Comparison of ENCODE assay signal across 15 cellular contexts in genomic region chr14:23538049-23538718, GRCh38. TPM values are rescaled to one million over a fixed set of nuclear protein-coding genes. Genes with fewer than 3 reads are reported as not detected.
DNase-seq lines count a peak whose midpoint lies in the region; ATAC-seq and TF ChIP-seq lines count a peak whose summit lies in the region.
"Had no signal": no experiment of that assay in that cellular context is flagged by ENCODE, and none has a peak within 500 bp of the region (broad histone marks: within the 10 kb centered on the region; RNA-seq: fewer than 3 reads in every experiment).

No MANE protein-coding gene starts in this region.

- no peak overlapping the region for H2AFZ ChIP-seq in H9 (ENCODE audit: low read length)

- no peak overlapping the region for H3K23ac ChIP-seq in H9 (ENCODE audit: insufficient read length, low read depth, low read length)
- H3K23ac ChIP-seq in mesendoderm (ENCODE audit: low read length): peak overlapping the region; percentile 90

- ATAC-seq in GM18502 (IDR thresholded peaks at IDR 0.05; ENCODE audit: poor library complexity, unreplicated experiment): no peak

- no peak for TF ChIP-seq CTCF in H9 (conservative IDR thresholded peaks at IDR 0.05)

- H4K8ac ChIP-seq in H9 (replicated peaks; ENCODE audit: insufficient read length, low read depth, low read length) (peak overlapping the region; percentile 26), mesendoderm (ENCODE audit: low read depth, low read length) (no peak overlapping the region)

- H3K27me3 Mint-ChIP-seq in H9 (ENCODE audit: low read depth): no peaks in the 10 kb centered on the region

- H2BK5ac ChIP-seq in H9 (ENCODE audit: insufficient read length, low read length) (peak overlapping the region; percentile 73), mesendoderm (ENCODE audit: low read length) (peak overlapping the region; percentile 98)

- H3K27ac ChIP-seq in H9 (ENCODE audit: insufficient read length, low read depth, low read length) (peak overlapping the region; percentile 96), caudate nucleus (ENCODE audit: low read depth, low read length) (peak overlapping the region; percentile 40), mesendoderm (ENCODE audit: low read depth, low read length) (peak overlapping the region; percentile 96)
- H3K27ac ChIP-seq: cardiac muscle cell, KMS-11, thoracic aorta had no signal

- no peaks in the 10 kb centered on the region; a peak in 1 of 5 replicates for H3K9me3 Mint-ChIP-seq in H9
- H3K9me3 Mint-ChIP-seq: activated T-helper 1 cell treated with anti-CD3 and anti-CD28 coated beads, Interleukin-12 subunit alpha, Interleukin-12 subunit beta, Interleukin-2, Interleukin-4 antibody, amounts not matched to agents 30 ng/mL and 10 ng/mL and 1 ng/mL, durations not matched to agents 14 hours and 24 hours and 36 hours had no signal

- peak overlapping the region; percentile 68 for H3T11ph ChIP-seq in H9 (ENCODE audit: low read length)

- peak overlapping the region; percentile 76 for H3K56ac ChIP-seq in H9 (ENCODE audit: insufficient read length, low read depth, low read length)
- peak overlapping the region; percentile 94 for H3K56ac ChIP-seq in mesendoderm (ENCODE audit: low read length)

- H3K27ac Mint-ChIP-seq in H9: peak overlapping the region; percentile 98 to 99 (median 99)
- H3K27ac Mint-ChIP-seq: activated T-helper 1 cell treated with anti-CD3 and anti-CD28 coated beads, Interleukin-12 subunit alpha, Interleukin-12 subunit beta, Interleukin-2, Interleukin-4 antibody, amounts not matched to agents 30 ng/mL and 10 ng/mL and 1 ng/mL, durations not matched to agents 14 hours and 24 hours and 36 hours had no signal

- peak overlapping the region; percentile 54 for H3K14ac ChIP-seq in H9 (ENCODE audit: insufficient read depth, low read length)

- H3K9me3 ChIP-seq in H9 (ENCODE audit: control insufficient read depth, low read depth, low read length): no peaks in the 10 kb centered on the region
- H3K9me3 ChIP-seq: thoracic aorta had no signal

- no peaks in the 10 kb centered on the region for H4K20me1 ChIP-seq in H9 (ENCODE audit: control insufficient read depth, insufficient read depth, insufficient read length)

- H3K4me3 Mint-ChIP-seq in H9: peak overlapping the region; percentile 80 to 89
- H3K4me3 Mint-ChIP-seq: activated T-helper 1 cell treated with anti-CD3 and anti-CD28 coated beads, Interleukin-12 subunit alpha, Interleukin-12 subunit beta, Interleukin-2, Interleukin-4 antibody, amounts not matched to agents 30 ng/mL and 10 ng/mL and 1 ng/mL, durations not matched to agents 14 hours and 24 hours and 36 hours; CD4-positive, CD25-positive, alpha-beta regulatory T cell had no signal

- H3K4me2 ChIP-seq in H9 (ENCODE audit: insufficient read depth, insufficient read length, low read length) (peak overlapping the region; percentile 89), mesendoderm (ENCODE audit: low read length) (peak overlapping the region; percentile 60)
- H3K4me2 ChIP-seq: KMS-11 had no signal

- H3K27me3 ChIP-seq in H9 (ENCODE audit: insufficient read depth, low read length) (no peaks in the 10 kb centered on the region), mesendoderm (ENCODE audit: insufficient read depth, low read length, poor library complexity) (no peaks in the 10 kb centered on the region)
- H3K27me3 ChIP-seq: cardiac muscle cell had no signal

- H3K4me1 ChIP-seq in H9 (ENCODE audit: insufficient read depth, low read length) (peaks cover 18% of the 10 kb centered on the region; the same call in 1 of the 2 replicates), mesendoderm (ENCODE audit: control insufficient read depth, low read depth, low read length) (peaks cover 14% of the 10 kb centered on the region)

- peaks cover 23 to 37% (median 32%) of the 10 kb centered on the region in 3 experiments; a peak in 6 of 7 replicates for H3K36me3 Mint-ChIP-seq in H9 (ENCODE audit: insufficient read depth in 1 of 3, low read depth in 3 of 3)
- H3K36me3 Mint-ChIP-seq: CD4-positive, CD25-positive, alpha-beta regulatory T cell had no signal

- H2BK12ac ChIP-seq in H9 (ENCODE audit: insufficient read length, low read depth, low read length): peak overlapping the region; percentile 4

- no CpG with 5 or more reads among the region's 10 CpGs for WGBS in H9 (ENCODE audit: extremely low coverage, insufficient read length, low lambda C conversion rate)
- WGBS in mesendoderm (ENCODE audit: extremely low coverage, insufficient coverage, low lambda C conversion rate): no CpG with 5 or more reads among the region's 10 CpGs

- H3K18ac ChIP-seq in H9 (ENCODE audit: insufficient read length, low read depth, low read length) (peak overlapping the region; percentile 69), mesendoderm (ENCODE audit: low read length) (peak overlapping the region; percentile 89)

- H2BK120ac ChIP-seq in H9 (ENCODE audit: low read depth, low read length, poor library complexity, severe bottlenecking) (peak overlapping the region; percentile 1), mesendoderm (ENCODE audit: low read depth, low read length) (peak overlapping the region; percentile 46)

- H2AK5ac ChIP-seq in H9 (ENCODE audit: insufficient read length, low read length): peak overlapping the region; percentile 14
- peak overlapping the region; percentile 80 for H2AK5ac ChIP-seq in mesendoderm (ENCODE audit: low read length)

- no peak for DNase-seq in H9
- peak in 4 of 61 donors; percentile 3 to 55 (median 26) for DNase-seq in caudate nucleus (lab: John Stamatoyannopoulos, UW)
- DNase-seq in mesendoderm: peak; percentile 49
- DNase-seq in SKM-1 (lab: John Stamatoyannopoulos, UW; ENCODE audit: unreplicated experiment): no peak
- no peak for DNase-seq in iPS-NIHi7 (ENCODE audit: extremely low spot score)
- DNase-seq: CD4-positive, CD25-positive, alpha-beta regulatory T cell; stimulated activated CD4-positive, alpha-beta T cell treated with anti-CD3 and anti-CD28 coated beads, Interleukin-4, amount 100 ng/mL, for 24 hours; T-helper 2 cell had no signal

- H2BK15ac ChIP-seq in H9 (ENCODE audit: low read depth, low read length) (no peak overlapping the region), mesendoderm (replicated peaks; ENCODE audit: low read depth) (no peak overlapping the region)

- H3K23me2 ChIP-seq in H9 (ENCODE audit: insufficient read length, low read depth, low read length, poor library complexity, severe bottlenecking): peaks cover 19% of the 10 kb centered on the region

- H3K4me1 Mint-ChIP-seq in H9: peaks cover 54 to 56% of the 10 kb centered on the region in 2 experiments
- H3K4me1 Mint-ChIP-seq: CD4-positive, CD25-positive, alpha-beta regulatory T cell had no signal

- H3K4ac ChIP-seq in H9 (ENCODE audit: low read depth, low read length) (peak overlapping the region; percentile 70), mesendoderm (ENCODE audit: low read depth, low read length) (peak overlapping the region; percentile 85)

- H3K9ac ChIP-seq in H9 (ENCODE audit: extremely low read depth, insufficient read length, low read length) (peak overlapping the region; percentile 84), mesendoderm (ENCODE audit: low read length) (peak overlapping the region; percentile 78)
- H3K9ac ChIP-seq: KMS-11 had no signal

- H4K91ac ChIP-seq in H9 (ENCODE audit: insufficient read length, low read depth, low read length): peak overlapping the region; percentile 18

- H3K4me3 ChIP-seq in mesendoderm (ENCODE audit: low read length): no peak overlapping the region
- H3K4me3 ChIP-seq: cardiac muscle cell, thoracic aorta had no signal

- H3K79me1 ChIP-seq in H9 (ENCODE audit: insufficient read depth, low read depth, low read length, poor library complexity, severe bottlenecking) (no peaks in the 10 kb centered on the region), mesendoderm (ENCODE audit: low read length) (no peaks in the 10 kb centered on the region)

- H3K36me3 ChIP-seq in mesendoderm (ENCODE audit: control insufficient read depth, insufficient read depth, low read length): no peaks in the 10 kb centered on the region
- H3K36me3 ChIP-seq: cardiac muscle cell, thoracic aorta had no signal

- no peaks in the 10 kb centered on the region; the same call in 1 of the 2 replicates for H3K79me2 ChIP-seq in H9 (ENCODE audit: insufficient read depth, low read length)
- no peaks in the 10 kb centered on the region for H3K79me2 ChIP-seq in mesendoderm (ENCODE audit: control insufficient read depth, insufficient read depth, low read length)

- no peak overlapping the region for H2BK20ac ChIP-seq in H9 (ENCODE audit: low read depth, low read length, poor library complexity, severe bottlenecking)

- peak overlapping the region; percentile 48 for H4K5ac ChIP-seq in H9 (ENCODE audit: insufficient read length, low read depth, low read length)
- peak overlapping the region; percentile 37 for H4K5ac ChIP-seq in mesendoderm (ENCODE audit: low read length)

RNA-seq across cellular contexts. Expression of gene ZFHX2, which starts 13.4 kb away (rescaled TPM):
- total RNA-seq in H9 (2021): 19.2 and 19.4 TPM in 2 replicates
- polyA plus RNA-seq in mesendoderm (2013, experiment 1 of 2): 6.4 TPM
- polyA plus RNA-seq in mesendoderm (2013, experiment 2 of 2): 6.7 TPM
- polyA plus RNA-seq: CD4-positive, CD25-positive, alpha-beta regulatory T cell had no signal

RNA-seq across cellular contexts. Expression of gene THTPA, which starts 17.9 kb away (rescaled TPM):
- 13.4 and 15.6 TPM in 2 replicates for total RNA-seq in H9 (2021)
- polyA plus RNA-seq in mesendoderm (2013, experiment 1 of 2): 5.0 TPM
- 5.9 TPM for polyA plus RNA-seq in mesendoderm (2013, experiment 2 of 2)

RNA-seq across cellular contexts. Expression of gene AP1G2, which starts 29.4 kb away (rescaled TPM):
- total RNA-seq in H9 (2021): 107 and 121 TPM in 2 replicates
- polyA plus RNA-seq in mesendoderm (2013, experiment 1 of 2): 44.0 TPM
- polyA plus RNA-seq in mesendoderm (2013, experiment 2 of 2): 46.8 TPM

RNA-seq across cellular contexts. Expression of gene JPH4, which starts 40.4 kb away (rescaled TPM):
- total RNA-seq in H9 (2021): 6.7 and 6.8 TPM in 2 replicates
- polyA plus RNA-seq in mesendoderm (2013, experiment 1 of 2): 2.1 TPM
- polyA plus RNA-seq in mesendoderm (2013, experiment 2 of 2): 2.1 TPM
- total RNA-seq: activated T-helper 1 cell treated with anti-CD3 and anti-CD28 coated beads, Interleukin-12 subunit alpha, Interleukin-12 subunit beta, Interleukin-2, Interleukin-4 antibody, amounts not matched to agents 30 ng/mL and 10 ng/mL and 1 ng/mL, durations not matched to agents 14 hours and 24 hours and 36 hours; CD4-positive, CD25-positive, alpha-beta regulatory T cell; OCI-LY7; osteocyte had no signal

Comparison
In these comparisons a context has a peak if more than half of its experiments do, and no peak if none do; other contexts are left out.
1. H3K27ac ChIP-seq: peak in every context shown above with its lines; median percentile 96 in H9; 96 in mesendoderm; 40 in caudate nucleus.